Comparison of ENCODE assay signal across 24 cellular contexts in the genomic region with DNA sequence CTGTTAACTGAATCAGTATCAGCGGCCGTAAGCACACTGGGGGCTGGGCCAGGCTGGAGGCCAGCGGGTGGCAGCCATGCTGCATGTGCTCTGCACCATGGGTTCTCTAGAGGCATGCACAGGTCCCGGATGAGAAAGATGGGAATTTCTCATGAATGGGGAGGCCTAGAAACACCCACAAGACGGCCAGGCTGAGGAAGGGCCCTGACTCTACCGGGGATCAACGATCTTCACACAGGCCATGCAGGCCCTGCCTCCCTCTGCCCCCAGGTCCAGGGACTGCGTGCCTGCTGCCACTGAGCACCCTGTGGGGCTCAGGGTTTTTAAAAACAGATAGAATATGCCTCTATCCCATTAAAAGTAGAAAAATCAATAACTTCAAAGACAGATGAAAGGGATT.
"Had no signal": no experiment of that assay in that cellular context is flagged by ENCODE, and none has a peak within 500 bp of the region (broad histone marks: within the 10 kb centered on the region; RNA-seq: fewer than 3 reads in every experiment).

No MANE protein-coding gene starts in this region.

- DNase-seq: activated CD4-positive, alpha-beta T cell treated with anti-CD3 and anti-CD28 coated beads for 1 hour; activated CD8-positive, alpha-beta T cell treated with anti-CD3 and anti-CD28 coated beads, Interleukin-2, amount 10 ng/mL, durations not matched to agents 7 days and 5 days; activated effector memory CD4-positive, alpha-beta T cell treated with anti-CD3 and anti-CD28 coated beads, Interleukin-2, amount 50 U/mL, for 16 hours; activated naive CD4-positive, alpha-beta T cell treated with anti-CD3 and anti-CD28 coated beads for 36 hours; activated naive CD8-positive, alpha-beta T cell treated with anti-CD3 and anti-CD28 coated beads, Interleukin-2, amount 10 ng/mL, durations not matched to agents 7 days and 5 days; cortex of kidney; effector memory CD8-positive, alpha-beta T cell; erythroblast; gastrocnemius medialis; left colon; mammary epithelial cell; naive B cell; nucleus accumbens; right lobe of liver; stimulated activated CD4-positive, alpha-beta T cell treated with anti-CD3 and anti-CD28 coated beads, Interleukin-2, amount 100 ng/mL, for 48 hours; T-helper 2 cell had no signal

- H3K27ac Mint-ChIP-seq: activated CD8-positive, alpha-beta T cell treated with anti-CD3 and anti-CD28 coated beads, Interleukin-2, amount 10 ng/mL, durations not matched to agents 7 days and 5 days; activated naive CD4-positive, alpha-beta T cell treated with anti-CD3 and anti-CD28 coated beads for 36 hours; activated naive CD8-positive, alpha-beta T cell treated with anti-CD3 and anti-CD28 coated beads, Interleukin-2, amount 10 ng/mL, durations not matched to agents 7 days and 5 days; brain; mesothelial cell of epicardium; stimulated activated naive CD8-positive, alpha-beta T cell treated with anti-CD3 and anti-CD28 coated beads, Interleukin-15, Interleukin-2, amounts not matched to agents 100 ng/mL and 50 ng/mL, for 24 hours; type B pancreatic cell had no signal

- ATAC-seq: activated CD8-positive, alpha-beta T cell treated with anti-CD3 and anti-CD28 coated beads, Interleukin-2, amount 10 ng/mL, durations not matched to agents 7 days and 5 days; effector memory CD8-positive, alpha-beta T cell; gastrocnemius medialis; left colon had no signal

- H3K27ac ChIP-seq: ascending aorta, cardiac muscle cell, gastrocnemius medialis, hepatocyte, right lobe of liver had no signal

- H3K36me3 ChIP-seq: cardiac muscle cell, gastrocnemius medialis, right lobe of liver had no signal

- H3K4me3 Mint-ChIP-seq: activated CD8-positive, alpha-beta T cell treated with anti-CD3 and anti-CD28 coated beads, Interleukin-2, amount 10 ng/mL, durations not matched to agents 7 days and 5 days; activated naive CD4-positive, alpha-beta T cell treated with anti-CD3 and anti-CD28 coated beads for 36 hours; activated naive CD8-positive, alpha-beta T cell treated with anti-CD3 and anti-CD28 coated beads, Interleukin-2, amount 10 ng/mL, durations not matched to agents 7 days and 5 days; brain; effector memory CD8-positive, alpha-beta T cell; mesothelial cell of epicardium; stimulated activated naive CD8-positive, alpha-beta T cell treated with anti-CD3 and anti-CD28 coated beads, Interleukin-15, Interleukin-2, amounts not matched to agents 100 ng/mL and 50 ng/mL, for 24 hours; type B pancreatic cell had no signal

- FAIRE-seq: keratinocyte had no signal

- H3K9me3 Mint-ChIP-seq: activated naive CD4-positive, alpha-beta T cell treated with anti-CD3 and anti-CD28 coated beads for 36 hours; activated naive CD8-positive, alpha-beta T cell treated with anti-CD3 and anti-CD28 coated beads, Interleukin-2, amount 10 ng/mL, durations not matched to agents 7 days and 5 days; effector memory CD8-positive, alpha-beta T cell; stimulated activated naive CD8-positive, alpha-beta T cell treated with anti-CD3 and anti-CD28 coated beads, Interleukin-15, Interleukin-2, amounts not matched to agents 100 ng/mL and 50 ng/mL, for 24 hours; type B pancreatic cell had no signal

- H3K4me3 ChIP-seq: ascending aorta, cardiac muscle cell, gastrocnemius medialis, hepatocyte, right lobe of liver had no signal

- H3K27me3 ChIP-seq: ascending aorta, cardiac muscle cell, gastrocnemius medialis, hepatocyte, right lobe of liver had no signal

- H3K9me3 ChIP-seq: gastrocnemius medialis, right lobe of liver had no signal

- H3K4me1 ChIP-seq: ascending aorta had no signal

- H3K4me1 Mint-ChIP-seq: brain, mesothelial cell of epicardium had no signal

- H3K27me3 Mint-ChIP-seq: activated naive CD8-positive, alpha-beta T cell treated with anti-CD3 and anti-CD28 coated beads, Interleukin-2, amount 10 ng/mL, durations not matched to agents 7 days and 5 days; brain; effector memory CD8-positive, alpha-beta T cell; naive B cell; stimulated activated naive CD8-positive, alpha-beta T cell treated with anti-CD3 and anti-CD28 coated beads, Interleukin-15, Interleukin-2, amounts not matched to agents 100 ng/mL and 50 ng/mL, for 24 hours; type B pancreatic cell had no signal
